Comparison of ENCODE assay signal across 28 cellular contexts in the genomic region with DNA sequence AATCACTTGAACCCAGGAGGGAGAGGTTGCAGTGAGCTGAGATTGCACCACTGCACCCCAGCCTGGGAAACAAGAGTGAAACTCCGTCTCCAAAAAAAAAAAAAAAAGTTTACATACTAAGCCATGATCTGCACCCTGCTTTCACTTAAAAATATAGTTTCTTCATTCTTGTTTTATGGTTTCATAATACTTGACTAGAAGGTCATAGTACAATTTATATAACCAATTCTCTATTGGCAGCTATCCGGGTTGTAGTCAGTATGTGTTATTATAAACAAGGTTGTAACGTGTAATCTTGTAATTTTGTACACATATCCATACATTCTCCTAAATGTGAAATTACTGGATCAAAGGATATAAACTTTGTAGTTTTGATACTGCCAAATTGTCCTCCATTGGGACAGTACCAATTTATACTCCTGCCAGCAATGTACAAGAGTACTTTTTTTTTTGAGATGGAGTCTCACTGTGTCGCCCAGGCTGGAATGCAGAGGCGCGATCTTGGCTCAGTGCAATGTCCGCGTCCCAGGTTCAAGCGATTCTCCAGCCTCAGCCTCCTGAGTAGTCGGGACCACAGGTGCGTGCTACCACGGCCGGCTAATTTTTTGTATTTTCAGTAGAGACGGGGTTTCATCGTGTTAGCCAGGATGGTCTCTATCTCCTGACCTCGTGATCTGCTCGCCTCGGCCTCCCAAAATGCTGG.
"Had no signal": no experiment of that assay in that cellular context is flagged by ENCODE, and none has a peak within 500 bp of the region (broad histone marks: within the 10 kb centered on the region; RNA-seq: fewer than 3 reads in every experiment).

No MANE protein-coding gene starts in this region.

- H3K9me3 ChIP-seq: esophagus squamous epithelium, gastrocnemius medialis, suprapubic skin, tibial artery had no signal

- H3K4me1 ChIP-seq: esophagus squamous epithelium, suprapubic skin had no signal

- H3K9me3 Mint-ChIP-seq: dendritic cell treated with granulocyte-macrophage colony-stimulating factor and Interleukin-4, amounts not matched to agents 40 ng/mL and 50 ng/mL, for 4 days; memory B cell; natural killer cell had no signal

- H3K27me3 ChIP-seq: esophagus squamous epithelium, gastrocnemius medialis, suprapubic skin, tibial artery had no signal

- DNase-seq: activated CD4-positive, alpha-beta memory T cell treated with anti-CD3 and anti-CD28 coated beads, Interleukin-2, amount 10 ng/mL, durations not matched to agents 7 days and 5 days; activated CD4-positive, alpha-beta T cell treated with anti-CD3 and anti-CD28 coated beads, Interleukin-2, amount 10 ng/mL, durations not matched to agents 7 days and 5 days; activated CD4-positive, CD25-positive, alpha-beta regulatory T cell treated with anti-CD3 and anti-CD28 coated beads, Interleukin-2, amount 50 U/mL, for 72 hours; activated naive CD4-positive, alpha-beta T cell; activated T-cell treated with anti-CD3 and anti-CD28 coated beads, Interleukin-2, amount 50 U/mL, for 48 hours; amygdala; caudate nucleus; effector CD8-positive, alpha-beta T cell; esophagus squamous epithelium; gastrocnemius medialis; glutamatergic neuron; islet precursor cell; left cardiac atrium; midbrain; natural killer cell; stimulated activated CD4-positive, alpha-beta T cell treated with anti-CD3 and anti-CD28 coated beads, Interleukin-15, amount 100 ng/mL, for 24 hours; stimulated activated CD4-positive, alpha-beta T cell treated with anti-CD3 and anti-CD28 coated beads, Interleukin-2, amount 100 ng/mL, for 24 hours; stimulated activated naive CD4-positive, alpha-beta T cell; T-helper 17 cell; T1000; tibial artery had no signal

- H3K27me3 Mint-ChIP-seq: activated CD4-positive, alpha-beta memory T cell treated with anti-CD3 and anti-CD28 coated beads, Interleukin-2, amount 10 ng/mL, durations not matched to agents 7 days and 5 days; activated CD4-positive, alpha-beta T cell treated with anti-CD3 and anti-CD28 coated beads, Interleukin-2, amount 10 ng/mL, durations not matched to agents 7 days and 5 days; dendritic cell treated with granulocyte-macrophage colony-stimulating factor and Interleukin-4, amounts not matched to agents 40 ng/mL and 50 ng/mL, for 4 days; memory B cell; T-helper 17 cell had no signal

- H3K36me3 Mint-ChIP-seq: natural killer cell had no signal

- H3K4me3 Mint-ChIP-seq: activated CD4-positive, alpha-beta memory T cell treated with anti-CD3 and anti-CD28 coated beads, Interleukin-2, amount 10 ng/mL, durations not matched to agents 7 days and 5 days; activated CD4-positive, alpha-beta T cell treated with anti-CD3 and anti-CD28 coated beads, Interleukin-2, amount 10 ng/mL, durations not matched to agents 7 days and 5 days; dendritic cell treated with granulocyte-macrophage colony-stimulating factor and Interleukin-4, amounts not matched to agents 40 ng/mL and 50 ng/mL, for 4 days; memory B cell; natural killer cell; T-helper 17 cell had no signal

- H3K27ac Mint-ChIP-seq: activated CD4-positive, alpha-beta memory T cell treated with anti-CD3 and anti-CD28 coated beads, Interleukin-2, amount 10 ng/mL, durations not matched to agents 7 days and 5 days; dendritic cell treated with granulocyte-macrophage colony-stimulating factor and Interleukin-4, amounts not matched to agents 40 ng/mL and 50 ng/mL, for 4 days; memory B cell; natural killer cell; T-helper 17 cell had no signal

- H3K36me3 ChIP-seq: esophagus squamous epithelium, gastrocnemius medialis, suprapubic skin, tibial artery had no signal

- FAIRE-seq: urothelium cell line had no signal

- H3K27ac ChIP-seq: epithelial cell of prostate, esophagus squamous epithelium, gastrocnemius medialis, suprapubic skin, tibial artery had no signal

- ATAC-seq: gastrocnemius medialis, left cardiac atrium, natural killer cell, sciatic nerve, SK-N-SH treated with all-trans-retinoic acid at 6 μM for 48 hours, T-helper 17 cell had no signal

- H3K4me3 ChIP-seq: esophagus squamous epithelium, gastrocnemius medialis, suprapubic skin, tibial artery had no signal
